Comparison of ENCODE assay signal across 20 cellular contexts in the genomic region with DNA sequence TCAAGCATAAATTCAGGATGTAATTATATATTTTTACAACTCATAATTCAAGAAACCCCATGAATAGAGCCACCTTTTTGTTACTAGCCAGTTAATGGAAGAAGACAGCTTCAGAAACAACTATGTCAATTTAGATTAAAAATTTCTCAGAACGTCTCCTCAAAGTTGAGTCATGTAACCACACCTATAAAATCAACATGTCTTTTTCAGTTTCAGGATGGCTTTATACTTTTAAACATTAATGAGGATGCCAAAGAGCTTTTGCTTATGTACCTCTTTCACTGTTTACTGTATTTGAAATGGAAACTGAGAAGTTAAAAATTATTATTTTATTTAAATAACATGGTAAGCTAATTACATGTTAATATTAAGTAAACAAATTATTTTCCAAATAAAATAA.
DNase-seq lines count a peak whose midpoint lies in the region; ATAC-seq and FAIRE-seq lines count a peak whose summit lies in the region.
"Had no signal": no experiment of that assay in that cellular context is flagged by ENCODE, and none has a peak within 500 bp of the region (broad histone marks: within the 10 kb centered on the region; RNA-seq: fewer than 3 reads in every experiment).

No MANE protein-coding gene starts in this region.

- DNase-seq in DMS53 (lab: John Stamatoyannopoulos, UW) (peak; percentile 8), DMS53 treated with DMSO at 0.1 percent for 48 hours (lab: John Stamatoyannopoulos, UW; ENCODE audit: unreplicated experiment) (no peak), RCC 7860 (ENCODE audit: low spot score) (no peak), HuH-7.5 (ENCODE audit: low spot score) (no peak), NCI-H510A (lab: John Stamatoyannopoulos, UW) (no peak), T1000 (lab: John Stamatoyannopoulos, UW) (no peak)
- DNase-seq: CD4-positive, alpha-beta T cell; DND-41; NCI-H1436; NCI-H2029; NCI-H82; SHP77; SK-N-SH; T-helper 1 cell had no signal

- ATAC-seq in HG03097 (IDR thresholded peaks at IDR 0.05; ENCODE audit: low FRiP score, unreplicated experiment) (peak; percentile 87), HG03108 (IDR thresholded peaks at IDR 0.05; ENCODE audit: unreplicated experiment) (no peak)
- ATAC-seq: HepG2, Panc1 had no signal

- FAIRE-seq in RCC 7860 (lab: Jason Lieb, UNC): peak; percentile 48
- FAIRE-seq: G401.6, H1, HepG2 had no signal
